In genomic region chr22:45240137-45240809, GRCh38 we compare ENCODE assay signal across 1 cellular context.
TF ChIP-seq lines count a peak whose summit lies in the region.

No MANE protein-coding gene starts in this region.

TF ChIP-seq in HEK293, 187 proteins besides CTCF, POLR2A, EP300 and RAD21 (continued from another document and continues in another):
- TF ChIP-seq ZNF24 (tag by site-specific recombination; IDR thresholded peaks at IDR 0.05) (no peak), ZNF433 (tag by site-specific recombination; IDR thresholded peaks at IDR 0.05; ENCODE audit: low read depth) (no peak), ZNF530 (tag by site-specific recombination; IDR thresholded peaks at IDR 0.05; ENCODE audit: low read depth) (no peak), ZBTB17 (tag by site-specific recombination; IDR thresholded peaks at IDR 0.05) (no peak), ZNF362 (tag by site-specific recombination; IDR thresholded peaks at IDR 0.05) (no peak), ZNF692 (tag by site-specific recombination; IDR thresholded peaks at IDR 0.05) (0 out of 2 replicates have a peak, but pooled peaks have one; percentile 34), ZBTB8A (tag by site-specific recombination; IDR thresholded peaks at IDR 0.05) (peak; percentile 66), AEBP2 (tag by site-specific recombination; IDR thresholded peaks at IDR 0.05; ENCODE audit: borderline replicate concordance) (no peak), ZNF423 (tag by site-specific recombination; IDR thresholded peaks at IDR 0.05) (no peak), SALL2 (tag by site-specific recombination; IDR thresholded peaks at IDR 0.05; ENCODE audit: borderline replicate concordance) (no peak), ZNF610 (tag by site-specific recombination; IDR thresholded peaks at IDR 0.05; ENCODE audit: borderline replicate concordance) (no peak), ZNF133 (tag by site-specific recombination; IDR thresholded peaks at IDR 0.05) (no peak), GFI1B (tag by site-specific recombination; IDR thresholded peaks at IDR 0.05) (no peak), PATZ1 (tag by site-specific recombination; IDR thresholded peaks at IDR 0.05) (peak; percentile 31; the same call in 1 of the 2 replicates), ZBTB26 (tag by site-specific recombination; optimal IDR thresholded peaks at IDR 0.05) (peak; percentile 83), ZFP41 (tag by site-specific recombination; IDR thresholded peaks at IDR 0.05; ENCODE audit: borderline replicate concordance) (no peak), OSR2 (tag by site-specific recombination; IDR thresholded peaks at IDR 0.05) (no peak), ZNF155 (tag by site-specific recombination; IDR thresholded peaks at IDR 0.05) (no peak), ZNF449 (tag by site-specific recombination; IDR thresholded peaks at IDR 0.05) (0 out of 2 replicates have a peak, but pooled peaks have one; percentile 20), ZNF660 (tag by site-specific recombination; IDR thresholded peaks at IDR 0.05) (no peak), ZSCAN5A (tag by site-specific recombination; IDR thresholded peaks at IDR 0.05) (no peak), REST (tag by site-specific recombination; IDR thresholded peaks at IDR 0.05) (no peak), ZNF184 (tag by site-specific recombination; IDR thresholded peaks at IDR 0.05) (no peak), ZNF121 (tag by site-specific recombination; IDR thresholded peaks at IDR 0.05) (no peak), PRDM6 (tag by site-specific recombination; IDR thresholded peaks at IDR 0.05) (no peak), GLI2 (tag by site-specific recombination; IDR thresholded peaks at IDR 0.05; ENCODE audit: borderline replicate concordance, low read depth) (no peak), ZNF645 (tag by site-specific recombination; IDR thresholded peaks at IDR 0.05) (no peak), ZNF214 (tag by site-specific recombination; IDR thresholded peaks at IDR 0.05; ENCODE audit: borderline replicate concordance) (no peak), ZBTB49 (tag by site-specific recombination; IDR thresholded peaks at IDR 0.05; ENCODE audit: low read depth) (no peak), ZFHX2 (tag by site-specific recombination; conservative IDR thresholded peaks at IDR 0.05) (peak; percentile 52), PRDM4 (tag by site-specific recombination; IDR thresholded peaks at IDR 0.05) (no peak)
